Comparison of ENCODE assay signal across 16 cellular contexts in the genomic region with DNA sequence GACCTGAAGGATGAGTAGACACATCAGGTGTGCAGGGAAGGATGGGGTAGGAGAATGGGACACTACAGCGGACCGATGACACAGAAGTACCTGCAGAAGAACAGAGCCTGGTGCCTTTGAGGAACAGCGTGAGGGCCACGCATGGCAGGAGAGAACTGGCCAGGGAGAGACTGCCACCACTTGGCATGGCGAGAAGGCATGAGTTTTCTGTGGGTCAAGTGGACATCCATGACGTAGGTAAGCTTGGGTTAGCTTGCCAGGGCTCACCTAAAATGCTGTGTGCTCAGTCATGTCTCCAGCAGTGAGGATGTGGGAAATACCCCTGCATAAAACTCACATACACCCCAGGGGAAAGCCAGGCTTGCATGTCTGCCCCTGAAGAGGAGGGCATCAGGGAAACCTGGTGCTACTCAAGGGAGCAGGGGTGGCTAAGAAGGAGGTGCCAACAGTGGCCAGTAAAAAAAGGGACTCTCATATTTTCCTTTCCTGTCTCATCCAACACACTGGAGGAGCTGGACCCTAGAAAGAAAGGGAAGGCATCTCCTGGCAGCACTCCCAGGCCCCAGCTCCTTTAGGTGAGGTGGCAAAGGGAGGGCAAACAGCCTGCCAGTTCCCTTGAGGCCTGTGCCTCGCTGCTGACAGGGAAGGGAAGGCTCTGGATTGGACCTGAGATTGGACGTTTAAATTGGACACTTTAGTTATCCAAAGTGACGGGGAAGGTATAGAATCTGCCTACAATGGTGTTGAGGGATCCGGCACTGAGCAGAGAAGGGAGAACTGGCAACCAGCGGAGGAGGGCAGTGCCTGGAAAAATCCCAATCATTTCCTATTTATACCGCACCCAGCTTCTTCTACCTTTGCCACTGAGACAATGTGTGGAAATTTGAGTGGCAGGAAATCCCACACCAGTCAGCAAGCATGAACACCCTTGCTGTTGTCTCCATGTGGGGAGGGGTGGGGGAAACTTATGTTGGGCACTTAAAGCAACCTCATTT.
"Had no signal": no experiment of that assay in that cellular context is flagged by ENCODE, and none has a peak within 500 bp of the region (broad histone marks: within the 10 kb centered on the region; RNA-seq: fewer than 3 reads in every experiment).

No MANE protein-coding gene starts in this region.

- DNase-seq: activated CD4-positive, alpha-beta T cell treated with anti-CD3 and anti-CD28 coated beads, Interleukin-2, amount 50 U/mL, for 1 hour; activated naive CD4-positive, alpha-beta T cell; activated naive CD8-positive, alpha-beta T cell treated with anti-CD3 and anti-CD28 coated beads, Interleukin-2, amount 10 ng/mL, durations not matched to agents 7 days and 5 days; erythroblast; gastrocnemius medialis; mesenchymal stem cell; ovary; SK-N-SH; stimulated activated CD4-positive, alpha-beta T cell treated with anti-CD3 and anti-CD28 coated beads, Interleukin-4, amount 100 ng/mL, for 1 hour; stimulated activated naive CD4-positive, alpha-beta T cell; T-helper 1 cell; T1000; trophoblast cell had no signal

- H3K9me3 ChIP-seq: gastrocnemius medialis, ovary, SK-N-SH had no signal

- H3K27ac Mint-ChIP-seq: activated naive CD8-positive, alpha-beta T cell treated with anti-CD3 and anti-CD28 coated beads, Interleukin-2, amount 10 ng/mL, durations not matched to agents 7 days and 5 days; activated T-helper 1 cell treated with anti-CD3 and anti-CD28 coated beads, Interleukin-12 subunit alpha, Interleukin-12 subunit beta, Interleukin-2, Interleukin-4 antibody, amounts not matched to agents 30 ng/mL and 10 ng/mL and 1 ng/mL, durations not matched to agents 14 hours and 24 hours and 36 hours had no signal

- H3K4me3 Mint-ChIP-seq: activated naive CD8-positive, alpha-beta T cell treated with anti-CD3 and anti-CD28 coated beads, Interleukin-2, amount 10 ng/mL, durations not matched to agents 7 days and 5 days; activated T-helper 1 cell treated with anti-CD3 and anti-CD28 coated beads, Interleukin-12 subunit alpha, Interleukin-12 subunit beta, Interleukin-2, Interleukin-4 antibody, amounts not matched to agents 30 ng/mL and 10 ng/mL and 1 ng/mL, durations not matched to agents 14 hours and 24 hours and 36 hours had no signal

- H3K4me3 ChIP-seq: gastrocnemius medialis, ovary had no signal

- H3K27ac ChIP-seq: ovary had no signal

- H3K27me3 ChIP-seq: gastrocnemius medialis, ovary had no signal

- H3K9ac ChIP-seq: SK-N-SH had no signal

- ATAC-seq: activated CD4-positive, CD25-positive, alpha-beta regulatory T cell treated with anti-CD3 and anti-CD28 coated beads, Interleukin-2, amount 50 U/mL, for 24 hours; gastrocnemius medialis; left lobe of liver had no signal

- H3K36me3 Mint-ChIP-seq: activated naive CD8-positive, alpha-beta T cell treated with anti-CD3 and anti-CD28 coated beads, Interleukin-2, amount 10 ng/mL, durations not matched to agents 7 days and 5 days had no signal

- H3K4me1 Mint-ChIP-seq: activated naive CD8-positive, alpha-beta T cell treated with anti-CD3 and anti-CD28 coated beads, Interleukin-2, amount 10 ng/mL, durations not matched to agents 7 days and 5 days had no signal

- H3K36me3 ChIP-seq: gastrocnemius medialis, ovary had no signal

- H3K4me2 ChIP-seq: SK-N-SH had no signal

- H3K9me3 Mint-ChIP-seq: activated naive CD8-positive, alpha-beta T cell treated with anti-CD3 and anti-CD28 coated beads, Interleukin-2, amount 10 ng/mL, durations not matched to agents 7 days and 5 days; activated T-helper 1 cell treated with anti-CD3 and anti-CD28 coated beads, Interleukin-12 subunit alpha, Interleukin-12 subunit beta, Interleukin-2, Interleukin-4 antibody, amounts not matched to agents 30 ng/mL and 10 ng/mL and 1 ng/mL, durations not matched to agents 14 hours and 24 hours and 36 hours had no signal
